Comparison of ENCODE assay signal across 1 cellular context in the genomic region with DNA sequence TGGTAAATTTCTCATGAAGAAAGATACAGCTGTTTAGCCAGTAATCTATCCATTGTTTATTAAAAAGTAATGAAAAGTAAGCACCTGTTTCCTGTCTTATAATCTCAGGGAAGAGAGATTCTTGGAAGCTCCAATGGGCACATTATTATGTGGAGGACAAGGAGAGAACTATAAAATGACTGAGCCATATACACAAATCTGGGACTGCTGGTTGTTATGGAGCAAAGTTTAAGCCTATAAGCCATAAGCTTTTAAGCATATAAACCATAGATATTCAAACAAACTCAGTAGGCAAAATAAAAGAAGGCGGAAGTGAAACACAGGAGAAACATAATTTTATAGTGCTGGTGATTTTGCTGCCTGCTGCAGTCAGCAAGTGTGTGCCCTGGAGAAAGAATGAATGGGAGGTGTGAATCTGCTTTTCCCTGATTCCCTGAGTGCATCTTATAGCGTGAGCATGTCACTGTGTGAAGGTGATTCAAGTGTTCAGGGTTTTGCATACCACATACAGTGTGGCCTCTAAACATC.
TF ChIP-seq lines count a peak whose summit lies in the region.

No MANE protein-coding gene starts in this region.

TF ChIP-seq in GM12878, 131 proteins besides CTCF, POLR2A, EP300 and RAD21:
- TF ChIP-seq SPI1 (IDR thresholded peaks at IDR 0.05; ENCODE audit: borderline replicate concordance, insufficient read depth, low read depth, low read length) = peak; percentile 64; the same call in 1 of the 2 replicates
- TF ChIP-seq SMC3 (IDR thresholded peaks at IDR 0.05; ENCODE audit: borderline replicate concordance, low read length) = no peak
